20 cellular contexts compared by ENCODE assay signal in the genomic region with DNA sequence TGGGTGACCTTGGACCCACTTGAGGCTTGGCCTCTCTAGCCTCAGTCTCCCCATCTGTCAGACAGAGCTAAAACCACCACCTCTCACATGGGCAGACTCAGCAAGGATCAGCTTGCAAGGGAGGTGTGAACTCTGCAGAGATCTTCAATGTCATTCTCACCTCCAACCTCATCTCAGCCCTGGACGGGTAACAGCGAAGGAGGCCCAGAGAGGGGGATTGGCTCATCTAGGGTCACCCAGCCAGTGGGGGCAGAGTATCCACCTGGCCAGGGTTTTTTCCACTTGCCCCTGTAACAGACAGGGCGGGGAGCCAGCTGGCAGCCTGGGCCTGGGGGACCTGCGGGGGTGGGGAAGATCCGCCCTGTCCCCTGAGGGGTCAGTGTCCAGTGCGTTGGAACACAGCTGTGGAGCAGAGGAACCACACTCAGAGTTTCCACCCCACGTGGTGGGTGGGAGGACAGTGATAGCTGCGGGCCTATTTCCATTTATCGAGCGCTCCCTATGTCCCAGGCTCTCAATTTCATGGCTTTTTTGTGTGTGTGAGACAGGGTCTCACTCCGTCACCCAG. TPM values are rescaled to one million over a fixed set of nuclear protein-coding genes. Genes with fewer than 3 reads are reported as not detected.
DNase-seq lines count a peak whose midpoint lies in the region; ATAC-seq and TF ChIP-seq lines count a peak whose summit lies in the region.
"Had no signal": no experiment of that assay in that cellular context is flagged by ENCODE, and none has a peak within 500 bp of the region (broad histone marks: within the 10 kb centered on the region; RNA-seq: fewer than 3 reads in every experiment).

No MANE protein-coding gene starts in this region.

- peaks cover 87% of the 10 kb centered on the region for H3K4me1 Mint-ChIP-seq in activated naive CD4-positive, alpha-beta T cell treated with anti-CD3 and anti-CD28 coated beads, Interleukin-2, amount 50 U/mL, for 24 hours
- peaks cover 35% of the 10 kb centered on the region for H3K4me1 Mint-ChIP-seq in activated naive CD4-positive, alpha-beta T cell treated with anti-CD3 and anti-CD28 coated beads, Interleukin-2, amount 10 ng/mL, durations not matched to agents 7 days and 5 days
- H3K4me1 Mint-ChIP-seq in activated T-helper 17 cell treated with anti-CD3 and anti-CD28 coated beads, Interleukin-2, amount 50 U/mL, for 72 hours, result peaks cover 45% of the 10 kb centered on the region

- H3K9me3 ChIP-seq in liver (ENCODE audit: control insufficient read depth in 4 of 4, low read length in 3 of 4), result no peaks in the 10 kb centered on the region
- no peaks in the 10 kb centered on the region for H3K9me3 ChIP-seq in subcutaneous abdominal adipose tissue (ENCODE audit: control insufficient read depth in 5 of 5, low read length in 5 of 5)
- H3K9me3 ChIP-seq: uterus had no signal

- no peak overlapping the region for H3K4me3 ChIP-seq in liver (ENCODE audit: low read depth in 1 of 3, low read length in 3 of 3)
- H3K4me3 ChIP-seq in subcutaneous abdominal adipose tissue (ENCODE audit: low read depth in 1 of 5, low read length in 5 of 5), result no peak overlapping the region
- H3K4me3 ChIP-seq: uterus had no signal

- no peak for ATAC-seq in activated T-helper 17 cell treated with anti-CD3 and anti-CD28 coated beads, Interleukin-2, amount 50 U/mL, for 72 hours (replicated peaks)
- ATAC-seq in GM21786 (IDR thresholded peaks at IDR 0.05; ENCODE audit: unreplicated experiment), result no peak
- ATAC-seq: activated T-cell treated with anti-CD3 and anti-CD28 coated beads, Interleukin-2, amount 50 U/mL, for 4 hours; HCT116 had no signal

- CTCF ChIA-PET in activated naive CD4-positive, alpha-beta T cell treated with anti-CD3 and anti-CD28 coated beads, Interleukin-2, amount 10 ng/mL, durations not matched to agents 7 days and 5 days (lab: Charles Lee), result interaction anchor here (1.3 kb wide), 1 partner anchor 15 kb away, joined by 4 read pairs; no protein-coding TSS in a partner anchor

- no peak for TF ChIP-seq CTCF in liver (IDR thresholded peaks at IDR 0.05; ENCODE audit: low read depth, low read length, missing input control)

- H3K36me3 Mint-ChIP-seq in activated naive CD4-positive, alpha-beta T cell treated with anti-CD3 and anti-CD28 coated beads, Interleukin-2, amount 50 U/mL, for 24 hours, result peaks cover 6% of the 10 kb centered on the region
- no peaks in the 10 kb centered on the region for H3K36me3 Mint-ChIP-seq in activated naive CD4-positive, alpha-beta T cell treated with anti-CD3 and anti-CD28 coated beads, Interleukin-2, amount 10 ng/mL, durations not matched to agents 7 days and 5 days
- peaks cover 14% of the 10 kb centered on the region for H3K36me3 Mint-ChIP-seq in activated T-helper 17 cell treated with anti-CD3 and anti-CD28 coated beads, Interleukin-2, amount 50 U/mL, for 72 hours (ENCODE audit: low read depth)

- no peaks in the 10 kb centered on the region for H3K27me3 ChIP-seq in liver (ENCODE audit: control insufficient read depth in 4 of 4, insufficient read depth in 4 of 4, low read length in 3 of 4)
- peaks cover 0 to 5% (median 0%) of the 10 kb centered on the region in 5 donors for H3K27me3 ChIP-seq in subcutaneous abdominal adipose tissue (ENCODE audit: control insufficient read depth in 5 of 5, insufficient read depth in 4 of 5, low read length in 5 of 5)
- H3K27me3 ChIP-seq: uterus had no signal

- H3K4me1 ChIP-seq in liver (ENCODE audit: control insufficient read depth in 4 of 4, insufficient read depth in 4 of 4, low read length in 3 of 4) (peaks cover 0 to 4% (median 3%) of the 10 kb centered on the region in 4 donors), subcutaneous abdominal adipose tissue (ENCODE audit: control insufficient read depth in 5 of 5, insufficient read depth in 5 of 5, low read length in 5 of 5) (peaks cover 4 to 64% (median 36%) of the 10 kb centered on the region in 5 donors)
- H3K4me1 ChIP-seq: uterus had no signal

- peak overlapping the region; percentile 5 for H3K4me3 Mint-ChIP-seq in activated naive CD4-positive, alpha-beta T cell treated with anti-CD3 and anti-CD28 coated beads, Interleukin-2, amount 50 U/mL, for 24 hours
- no peak overlapping the region for H3K4me3 Mint-ChIP-seq in activated naive CD4-positive, alpha-beta T cell treated with anti-CD3 and anti-CD28 coated beads, Interleukin-2, amount 10 ng/mL, durations not matched to agents 7 days and 5 days
- H3K4me3 Mint-ChIP-seq in activated T-helper 17 cell treated with anti-CD3 and anti-CD28 coated beads, Interleukin-2, amount 50 U/mL, for 72 hours, result no peak overlapping the region
- H3K4me3 Mint-ChIP-seq: activated T-cell treated with anti-CD3 and anti-CD28 coated beads, Interleukin-2, amount 50 U/mL, for 4 hours had no signal

- 78% methylated on average over 11 of the region's 11 CpGs for WGBS in liver

- H3K9ac ChIP-seq in liver (ENCODE audit: low read depth in 1 of 2, low read length in 2 of 2) (no peak overlapping the region), subcutaneous abdominal adipose tissue (ENCODE audit: low read length in 5 of 5) (no peak overlapping the region)

- peak overlapping the region; percentile 42 for H3K27ac Mint-ChIP-seq in activated naive CD4-positive, alpha-beta T cell treated with anti-CD3 and anti-CD28 coated beads, Interleukin-2, amount 50 U/mL, for 24 hours
- H3K27ac Mint-ChIP-seq in activated naive CD4-positive, alpha-beta T cell treated with anti-CD3 and anti-CD28 coated beads, Interleukin-2, amount 10 ng/mL, durations not matched to agents 7 days and 5 days, result no peak overlapping the region
- H3K27ac Mint-ChIP-seq in activated T-helper 17 cell treated with anti-CD3 and anti-CD28 coated beads, Interleukin-2, amount 50 U/mL, for 72 hours, result peak overlapping the region; percentile 37

- H3K9me3 Mint-ChIP-seq in activated naive CD4-positive, alpha-beta T cell treated with anti-CD3 and anti-CD28 coated beads, Interleukin-2, amount 50 U/mL, for 24 hours, result no peaks in the 10 kb centered on the region
- H3K9me3 Mint-ChIP-seq in activated naive CD4-positive, alpha-beta T cell treated with anti-CD3 and anti-CD28 coated beads, Interleukin-2, amount 10 ng/mL, durations not matched to agents 7 days and 5 days, result no peaks in the 10 kb centered on the region
- no peaks in the 10 kb centered on the region for H3K9me3 Mint-ChIP-seq in activated T-helper 17 cell treated with anti-CD3 and anti-CD28 coated beads, Interleukin-2, amount 50 U/mL, for 72 hours
- H3K9me3 Mint-ChIP-seq: activated T-cell treated with anti-CD3 and anti-CD28 coated beads, Interleukin-2, amount 50 U/mL, for 4 hours had no signal

- no peak for DNase-seq in activated naive CD4-positive, alpha-beta T cell treated with anti-CD3 and anti-CD28 coated beads, Interleukin-2, amount 10 ng/mL, durations not matched to agents 7 days and 5 days
- DNase-seq in NCI-H82 (lab: John Stamatoyannopoulos, UW), result no peak
- no peak for DNase-seq in SIG-M5 (lab: John Stamatoyannopoulos, UW)
- DNase-seq: activated CD4-positive, alpha-beta T cell treated with anti-CD3 and anti-CD28 coated beads, Interleukin-2, amount 50 U/mL, for 4 hours; activated T-cell treated with anti-CD3 and anti-CD28 coated beads, Interleukin-2, amount 50 U/mL, for 4 hours; NCI-H1417; NCI-H2171 treated with DMSO at 0.1 percent for 48 hours; NCI-H774; stimulated activated naive CD4-positive, alpha-beta T cell treated with Interleukin-2 at 50 U/mL for 16 hours; SW 1271 had no signal

- no peak for TF ChIP-seq RAD21 in liver (IDR thresholded peaks at IDR 0.05)

- H3K27me3 Mint-ChIP-seq in activated naive CD4-positive, alpha-beta T cell treated with anti-CD3 and anti-CD28 coated beads, Interleukin-2, amount 50 U/mL, for 24 hours, result no peaks in the 10 kb centered on the region
- peaks cover 23% of the 10 kb centered on the region for H3K27me3 Mint-ChIP-seq in activated naive CD4-positive, alpha-beta T cell treated with anti-CD3 and anti-CD28 coated beads, Interleukin-2, amount 10 ng/mL, durations not matched to agents 7 days and 5 days
- H3K27me3 Mint-ChIP-seq in activated T-helper 17 cell treated with anti-CD3 and anti-CD28 coated beads, Interleukin-2, amount 50 U/mL, for 72 hours, result no peaks in the 10 kb centered on the region

- H3K27ac ChIP-seq in liver (ENCODE audit: low read depth in 1 of 2, low read length in 2 of 2) (no peak overlapping the region), subcutaneous abdominal adipose tissue (ENCODE audit: low read depth, low read length) (peak overlapping the region; percentile 93)
- H3K27ac ChIP-seq: uterus had no signal

- H3K36me3 ChIP-seq in liver (ENCODE audit: control insufficient read depth in 4 of 4, insufficient read depth in 3 of 4, low read depth in 1 of 4, low read length in 3 of 4), result peaks cover 0 to 6% (median 2%) of the 10 kb centered on the region in 4 donors
- peaks cover 0 to 5% (median 0%) of the 10 kb centered on the region in 5 donors for H3K36me3 ChIP-seq in subcutaneous abdominal adipose tissue (ENCODE audit: control insufficient read depth in 5 of 5, insufficient read depth in 5 of 5, low read length in 5 of 5)
- H3K36me3 ChIP-seq: uterus had no signal

TF ChIP-seq in liver, 16 proteins besides CTCF, POLR2A, EP300 and RAD21 (continues in another document):
- TF ChIP-seq FOXA1 (IDR thresholded peaks at IDR 0.05) (no peak), ATF3 (IDR thresholded peaks at IDR 0.05) (peak; percentile 15), SP1 (IDR thresholded peaks at IDR 0.05) (no peak), FOXA2 (IDR thresholded peaks at IDR 0.05) (no peak)

RNA-seq across cellular contexts. Expression of gene DTX1, which starts 27.4 kb away (rescaled TPM):
- 10 to 100 TPM; 13.2 to 17.4 TPM for total RNA-seq in activated T-helper 17 cell treated with anti-CD3 and anti-CD28 coated beads, Interleukin-2, amount 50 U/mL, for 72 hours
- 10 to 100 TPM in 1 of 2 donors, 1 to 10 TPM in 1; 2.1 to 16.6 TPM for total RNA-seq in liver
- 10 to 100 TPM in 1 of 2 donors, 1 to 10 TPM in 1; 3.5 to 33.2 TPM for polyA plus RNA-seq in liver
- total RNA-seq: chondrocyte, pulmonary artery endothelial cell had no signal

RNA-seq across cellular contexts. Expression of gene RASAL1, which starts 51.6 kb away (rescaled TPM):
- 10 to 100 TPM in 1 of 2 donors, 1 to 10 TPM in 1; 1.0 to 21.3 TPM for total RNA-seq in activated T-helper 17 cell treated with anti-CD3 and anti-CD28 coated beads, Interleukin-2, amount 50 U/mL, for 72 hours
- total RNA-seq in liver, result under 1 TPM; 0.25 to 0.33 TPM
- under 1 TPM; 0.20 to 0.26 TPM for polyA plus RNA-seq in liver
- total RNA-seq: chondrocyte, LHCN-M2, pulmonary artery endothelial cell had no signal
